8 cellular contexts compared by ENCODE assay signal in the genomic region with DNA sequence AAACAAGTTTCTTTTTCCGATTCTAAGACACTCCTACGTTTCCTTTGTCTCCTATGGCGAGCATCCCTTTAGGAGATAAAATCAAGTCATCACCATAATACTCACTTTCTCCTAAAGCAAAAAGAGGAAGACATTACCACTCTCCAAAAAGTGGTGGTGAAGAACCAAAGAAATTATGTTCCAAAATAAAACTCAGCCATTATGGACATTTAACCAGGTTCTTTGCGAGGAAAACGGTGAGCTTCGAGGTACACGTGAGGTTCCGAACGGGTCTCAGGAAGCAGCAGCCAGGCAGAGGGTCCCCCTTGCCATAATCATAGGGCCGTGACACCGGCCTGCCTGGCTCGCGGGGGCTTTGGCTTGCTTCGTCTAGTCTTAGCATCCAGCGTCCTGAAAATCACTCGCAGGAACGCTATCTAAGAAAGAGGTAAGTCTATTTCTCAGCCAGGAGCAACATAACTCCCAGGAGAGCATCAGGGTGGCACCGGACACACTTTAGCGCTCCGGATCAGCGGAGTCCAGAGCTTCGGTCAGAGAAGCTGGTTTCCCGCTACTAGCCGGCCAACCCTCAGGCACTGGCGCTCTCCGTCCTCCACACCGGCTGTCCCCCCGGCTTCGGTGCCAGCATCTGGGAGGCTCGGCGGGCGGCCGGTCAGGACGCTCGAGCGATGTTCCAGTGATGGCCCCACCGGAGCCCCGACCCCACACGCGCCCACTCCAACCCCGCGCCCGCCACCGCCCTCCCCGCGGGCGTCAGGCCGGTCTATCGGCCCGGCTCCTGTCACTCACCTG. TPM values are rescaled to one million over a fixed set of nuclear protein-coding genes. Genes with fewer than 3 reads are reported as not detected.
DNase-seq lines count a peak whose midpoint lies in the region; ATAC-seq, FAIRE-seq and TF ChIP-seq lines count a peak whose summit lies in the region.

No MANE protein-coding gene starts in this region.

- peak; percentile 53 for FAIRE-seq in GM18507 (lab: Jason Lieb, UNC)

- peak overlapping the region; percentile 84 for H3K4me3 ChIP-seq in A673 (ENCODE audit: low read depth, low read length, poor library complexity, severe bottlenecking)
- H3K4me3 ChIP-seq in Panc1 (ENCODE audit: low read depth in 2 of 2, low read length in 2 of 2), result peak overlapping the region; percentile 70 to 78
- H3K4me3 ChIP-seq in cardiac fibroblast (replicated peaks in 1 of 2; ENCODE audit: low read depth in 2 of 2, low read length in 2 of 2), result peak overlapping the region; percentile 88

- TF ChIP-seq CTCF in A673 (conservative IDR thresholded peaks at IDR 0.05; ENCODE audit: low read depth, low read length), result no peak
- no peak for TF ChIP-seq CTCF in Panc1 (IDR thresholded peaks at IDR 0.05)
- no peak for TF ChIP-seq CTCF in cardiac fibroblast (IDR thresholded peaks at IDR 0.05; ENCODE audit: low read depth, low read length)

- H3K4me1 ChIP-seq in A673 (ENCODE audit: insufficient read depth, low read length, poor library complexity, severe bottlenecking), result no peaks in the 10 kb centered on the region
- peaks cover 6% of the 10 kb centered on the region for H3K4me1 ChIP-seq in Panc1 (ENCODE audit: control insufficient read depth, insufficient read depth, low read length)

- H3K9me3 ChIP-seq in A673 (ENCODE audit: low read depth, low read length, poor library complexity, severe bottlenecking) (no peaks in the 10 kb centered on the region), Panc1 (ENCODE audit: control insufficient read depth, insufficient read depth, low read depth, low read length) (no peaks in the 10 kb centered on the region)

- H3K27ac Mint-ChIP-seq in stimulated activated naive CD8-positive, alpha-beta T cell treated with anti-CD3 and anti-CD28 coated beads, Interleukin-15, amount 100 ng/mL, for 72 hours, result peak overlapping the region; percentile 90 to 98

- peaks cover 6% of the 10 kb centered on the region for H3K36me3 ChIP-seq in A673 (ENCODE audit: insufficient read depth, low read length, poor library complexity, severe bottlenecking)
- no peaks in the 10 kb centered on the region for H3K36me3 ChIP-seq in Panc1 (ENCODE audit: control insufficient read depth, insufficient read depth, low read length)

- ATAC-seq in HG02938 (IDR thresholded peaks at IDR 0.05; ENCODE audit: unreplicated experiment) (peak; percentile 36), Panc1 (peak; percentile 68)
- peak; percentile 60 for ATAC-seq in stimulated activated naive CD8-positive, alpha-beta T cell treated with anti-CD3 and anti-CD28 coated beads, Interleukin-15, amount 100 ng/mL, for 72 hours

- H3K4me3 Mint-ChIP-seq in stimulated activated naive CD8-positive, alpha-beta T cell treated with anti-CD3 and anti-CD28 coated beads, Interleukin-15, amount 100 ng/mL, for 72 hours, result peak overlapping the region; percentile 91 to 96

- intact Hi-C loops in A673 (cut with micrococcal nuclease; ENCODE audit: unreplicated experiment), result no loop called here
- intact Hi-C loops in Panc1 (cut with micrococcal nuclease; ENCODE audit: unreplicated experiment), result no loop called here

- H3K27me3 Mint-ChIP-seq in stimulated activated naive CD8-positive, alpha-beta T cell treated with anti-CD3 and anti-CD28 coated beads, Interleukin-15, amount 100 ng/mL, for 72 hours, result no peaks in the 10 kb centered on the region

- H3K27ac ChIP-seq in A673 (ENCODE audit: low read depth, low read length, poor library complexity, severe bottlenecking), result peak overlapping the region; percentile 81
- H3K27ac ChIP-seq in Panc1 (ENCODE audit: low read length), result peak overlapping the region; percentile 88
- H3K27ac ChIP-seq in layer of hippocampus (ENCODE audit: low read depth, low read length), result peak overlapping the region; percentile 93

- no peaks in the 10 kb centered on the region for H3K9me3 Mint-ChIP-seq in stimulated activated naive CD8-positive, alpha-beta T cell treated with anti-CD3 and anti-CD28 coated beads, Interleukin-15, amount 100 ng/mL, for 72 hours

- CTCF ChIA-PET in A673 (lab: Charles Lee), result no interaction called here
- CTCF ChIA-PET in Panc1 (lab: Charles Lee), result interaction anchor here (1.2 kb wide), 1 partner anchor 85 kb away, joined by 4 read pairs; no protein-coding TSS in a partner anchor

- H3K4me1 Mint-ChIP-seq in stimulated activated naive CD8-positive, alpha-beta T cell treated with anti-CD3 and anti-CD28 coated beads, Interleukin-15, amount 100 ng/mL, for 72 hours, result peaks cover 45% of the 10 kb centered on the region

- in situ Hi-C loops in Panc1 (cut with HindIII; ENCODE audit: low pct_unique_long_range_greater_than_20kb, low sequenced_read_pairs), result no loop called here

- POLR2A ChIA-PET in A673 (lab: Charles Lee; ENCODE audit: low non-redundant PET) (no interaction called here), Panc1 (lab: Charles Lee) (no interaction called here)

- no peaks in the 10 kb centered on the region for H3K27me3 ChIP-seq in A673 (replicated peaks; ENCODE audit: insufficient read depth, low read depth, low read length, poor library complexity)
- no peaks in the 10 kb centered on the region for H3K27me3 ChIP-seq in Panc1 (ENCODE audit: control insufficient read depth, insufficient read depth, low read length)
- H3K27me3 ChIP-seq in layer of hippocampus (ENCODE audit: control insufficient read depth, insufficient read depth, low read length), result no peaks in the 10 kb centered on the region

- DNase-seq in A673 (ENCODE audit: low spot score), result no peak
- DNase-seq in GM18507 (ENCODE audit: extremely low spot score, insufficient read length, low read depth), result no peak
- no peak for DNase-seq in Panc1 (ENCODE audit: low read depth, low spot score)
- DNase-seq in cardiac fibroblast (ENCODE audit: low read depth in 2 of 2), result peak; percentile 41 to 46
- no peak for DNase-seq in stimulated activated naive CD8-positive, alpha-beta T cell treated with anti-CD3 and anti-CD28 coated beads, Interleukin-15, amount 100 ng/mL, for 72 hours
- no peak for DNase-seq in foreskin melanocyte

- BruUV-seq in A673 (replicated peaks; lab: Mats Ljungman, UMichigan), result no TSS peak
- no TSS peak for BruUV-seq in Panc1 (replicated peaks; lab: Mats Ljungman, UMichigan)

RNA-seq across cellular contexts. Expression of a gene that starts 0.6 kb away (rescaled TPM):
- total RNA-seq in A673 (2021) (25.8 and 29.0 TPM in 2 replicates), Panc1 (2021; ENCODE audit: unreplicated experiment) (39.8 TPM)
- 38.4 TPM for polyA plus RNA-seq in Panc1 (2012; ENCODE audit: insufficient read length)

RNA-seq across cellular contexts. Expression of a gene that starts 13.9 kb away (rescaled TPM):
- total RNA-seq in A673 (2021) (0.48 TPM in 1 of 2 replicates, not detected in the other), Panc1 (2021; ENCODE audit: unreplicated experiment) (not detected)
- 0.24 TPM for polyA plus RNA-seq in Panc1 (2012; ENCODE audit: insufficient read length)

RNA-seq across cellular contexts. Expression of a gene that starts 17.3 kb away (rescaled TPM):
- total RNA-seq in A673 (2021) (7.1 and 13.8 TPM in 2 replicates), Panc1 (2021; ENCODE audit: unreplicated experiment) (2.2 TPM)
- 2.8 TPM for polyA plus RNA-seq in Panc1 (2012; ENCODE audit: insufficient read length)

RNA-seq across cellular contexts. Expression of a gene that starts 28.0 kb away (rescaled TPM):
- total RNA-seq in A673 (2021), result 2.2 and 3.8 TPM in 2 replicates
- total RNA-seq in Panc1 (2021; ENCODE audit: unreplicated experiment), result 12.5 TPM
- 6.9 TPM for polyA plus RNA-seq in Panc1 (2012; ENCODE audit: insufficient read length)

Comparison
In these comparisons a context has a peak if more than half of its experiments do, and no peak if none do; other contexts are left out.
1. DNase-seq: peak in cardiac fibroblast (2 of 2); none in A673 (single experiment), GM18507 (single experiment), Panc1 (single experiment), stimulated activated naive CD8-positive, alpha-beta T cell treated with anti-CD3 and anti-CD28 coated beads, Interleukin-15, amount 100 ng/mL, for 72 hours (0 of 2) and foreskin melanocyte (single experiment).
2. Peak in every context shown above with its lines, with median percentiles within 50 percentile points of each other: H3K27ac ChIP-seq, H3K4me3 ChIP-seq and ATAC-seq.